13 cellular contexts compared by ENCODE assay signal in genomic region chr7:47520408-47520807, GRCh38.
DNase-seq lines count a peak whose midpoint lies in the region; ATAC-seq, FAIRE-seq and TF ChIP-seq lines count a peak whose summit lies in the region.
"Had no signal": no experiment of that assay in that cellular context is flagged by ENCODE, and none has a peak within 500 bp of the region (broad histone marks: within the 10 kb centered on the region; RNA-seq: fewer than 3 reads in every experiment).

No MANE protein-coding gene starts in this region.

- no peak for TF ChIP-seq EP300 in sigmoid colon (IDR thresholded peaks at IDR 0.05)

- H3K4me1 Mint-ChIP-seq in CD14-positive monocyte: peaks cover 34% of the 10 kb centered on the region
- H3K4me1 Mint-ChIP-seq in astrocyte (ENCODE audit: low read depth, unreplicated experiment): peaks cover 32% of the 10 kb centered on the region
- H3K4me1 Mint-ChIP-seq: immature natural killer cell had no signal

- WGBS in sigmoid colon, 2 donors: 33 to 52% methylated on average over 8 of the region's 8 CpGs

- DNase-seq in CD14-positive monocyte (ENCODE audit: low spot score) (no peak), astrocyte (ENCODE audit: low read depth) (peak; percentile 94), hepatic stellate cell (ENCODE audit: low spot score) (peak; percentile 34), sigmoid colon (peak; percentile 92)
- no peak for DNase-seq in stimulated activated CD8-positive, alpha-beta memory T cell treated with anti-CD3 and anti-CD28 coated beads, Interleukin-4, amount 100 ng/mL, for 48 hours
- DNase-seq in activated naive CD4-positive, alpha-beta T cell treated with anti-CD3 and anti-CD28 coated beads, Interleukin-2, amount 50 U/mL, for 72 hours (ENCODE audit: low spot score in 2 of 2): no peak
- DNase-seq: immature natural killer cell; NCI-H2227 treated with DMSO at 0.1 percent for 48 hours; stimulated activated CD4-positive, alpha-beta T cell treated with anti-CD3 and anti-CD28 coated beads, Interleukin-12 subunit alpha, Interleukin-12 subunit beta, amount 100 ng/mL, for 4 hours; stimulated activated naive CD8-positive, alpha-beta T cell treated with anti-CD3 and anti-CD28 coated beads, Interleukin-15, Interleukin-2, amounts not matched to agents 100 U/mL and 50 U/mL, for 24 hours had no signal

- H3K4me3 ChIP-seq in astrocyte (ENCODE audit: insufficient read depth, low read depth, low read length): no peak overlapping the region
- H3K4me3 ChIP-seq in sigmoid colon: no peak overlapping the region

- H3K27me3 ChIP-seq in astrocyte (ENCODE audit: insufficient read depth, low read length): no peaks in the 10 kb centered on the region
- no peaks in the 10 kb centered on the region for H3K27me3 ChIP-seq in sigmoid colon

- peak overlapping the region; percentile 28 to 85 (median 48) for H3K27ac Mint-ChIP-seq in CD14-positive monocyte
- peak overlapping the region; percentile 92 for H3K27ac Mint-ChIP-seq in astrocyte (ENCODE audit: unreplicated experiment)
- no peak overlapping the region for H3K27ac Mint-ChIP-seq in activated naive CD4-positive, alpha-beta T cell treated with anti-CD3 and anti-CD28 coated beads, Interleukin-2, amount 50 U/mL, for 72 hours
- H3K27ac Mint-ChIP-seq: immature natural killer cell had no signal

- FAIRE-seq in astrocyte (lab: Jason Lieb, UNC): peak; percentile 45
- FAIRE-seq: colon had no signal

- no peak for ATAC-seq in activated naive CD4-positive, alpha-beta T cell treated with anti-CD3 and anti-CD28 coated beads, Interleukin-2, amount 50 U/mL, for 72 hours
- ATAC-seq in GM18907 (IDR thresholded peaks at IDR 0.05; ENCODE audit: unreplicated experiment) (no peak), HG03175 (IDR thresholded peaks at IDR 0.05; ENCODE audit: unreplicated experiment) (no peak)
- ATAC-seq: stimulated activated naive CD8-positive, alpha-beta T cell treated with anti-CD3 and anti-CD28 coated beads, Interleukin-15, Interleukin-2, amounts not matched to agents 100 U/mL and 50 U/mL, for 24 hours had no signal

- H3K36me3 Mint-ChIP-seq in CD14-positive monocyte (peaks cover 67 to 76% of the 10 kb centered on the region in 2 donors), astrocyte (ENCODE audit: low read depth, unreplicated experiment) (peaks cover 25% of the 10 kb centered on the region)
- H3K36me3 Mint-ChIP-seq in activated naive CD4-positive, alpha-beta T cell treated with anti-CD3 and anti-CD28 coated beads, Interleukin-2, amount 50 U/mL, for 72 hours: no peaks in the 10 kb centered on the region
- H3K36me3 Mint-ChIP-seq: immature natural killer cell had no signal

- H3K27me3 Mint-ChIP-seq in CD14-positive monocyte (ENCODE audit: low read depth in 3 of 3) (no peaks in the 10 kb centered on the region), astrocyte (ENCODE audit: low read depth, unreplicated experiment) (no peaks in the 10 kb centered on the region)

- H3K9me3 ChIP-seq in astrocyte (ENCODE audit: insufficient read depth, low read depth, low read length): no peaks in the 10 kb centered on the region
- H3K9me3 ChIP-seq in sigmoid colon: no peaks in the 10 kb centered on the region

- H3K27ac ChIP-seq in astrocyte (ENCODE audit: low read depth, low read length) (peak overlapping the region; percentile 24), sigmoid colon (peak overlapping the region; percentile 57 to 75 (median 70))

- TF ChIP-seq CTCF in CD14-positive monocyte (IDR thresholded peaks at IDR 0.05): no peak
- no peak for TF ChIP-seq CTCF in astrocyte (IDR thresholded peaks at IDR 0.05; ENCODE audit: insufficient read depth, low read depth, low read length)
- TF ChIP-seq CTCF in sigmoid colon (IDR thresholded peaks at IDR 0.05): no peak

- no peak for TF ChIP-seq POLR2A in sigmoid colon (IDR thresholded peaks at IDR 0.05)

- H2AFZ ChIP-seq in astrocyte (ENCODE audit: low read depth, low read length): no peak overlapping the region

- peaks cover 38% of the 10 kb centered on the region for H4K20me1 ChIP-seq in astrocyte (ENCODE audit: insufficient read depth, low read length)

- H3K36me3 ChIP-seq in astrocyte (ENCODE audit: insufficient read depth, low read length): peaks cover 5% of the 10 kb centered on the region
- H3K36me3 ChIP-seq in sigmoid colon: peaks cover 0 to 6% (median 0%) of the 10 kb centered on the region in 4 donors

- no peak overlapping the region for H3K4me3 Mint-ChIP-seq in CD14-positive monocyte
- H3K4me3 Mint-ChIP-seq in astrocyte (ENCODE audit: unreplicated experiment): peak overlapping the region; percentile 61
- H3K4me3 Mint-ChIP-seq: immature natural killer cell had no signal

- H3K4me2 ChIP-seq in astrocyte (ENCODE audit: low read length): peak overlapping the region; percentile 23

- peak overlapping the region; percentile 56 for H3K9ac ChIP-seq in astrocyte (ENCODE audit: low read length)

- intact Hi-C loops in CD14-positive monocyte (cut with micrococcal nuclease): no loop called here
- intact Hi-C loops in sigmoid colon (cut with DNase I): no loop called here

- no peaks in the 10 kb centered on the region for H3K9me3 Mint-ChIP-seq in CD14-positive monocyte
- no peaks in the 10 kb centered on the region for H3K9me3 Mint-ChIP-seq in astrocyte (ENCODE audit: unreplicated experiment)
- H3K9me3 Mint-ChIP-seq in activated naive CD4-positive, alpha-beta T cell treated with anti-CD3 and anti-CD28 coated beads, Interleukin-2, amount 50 U/mL, for 72 hours: no peaks in the 10 kb centered on the region
- H3K9me3 Mint-ChIP-seq: immature natural killer cell had no signal

- peaks cover 61% of the 10 kb centered on the region for H3K79me2 ChIP-seq in astrocyte (ENCODE audit: insufficient read depth, low read length)

- H3K4me1 ChIP-seq in astrocyte (ENCODE audit: insufficient read depth, low read length): peaks cover 30% of the 10 kb centered on the region
- H3K4me1 ChIP-seq in sigmoid colon: peaks cover 0 to 56% (median 43%) of the 10 kb centered on the region in 4 donors

Comparison
In these comparisons a context has a peak if more than half of its experiments do, and no peak if none do; other contexts are left out.
1. DNase-seq: peak in astrocyte (single experiment), hepatic stellate cell (single experiment) and sigmoid colon (single experiment); none in CD14-positive monocyte (single experiment), stimulated activated CD8-positive, alpha-beta memory T cell treated with anti-CD3 and anti-CD28 coated beads, Interleukin-4, amount 100 ng/mL, for 48 hours (single experiment) and activated naive CD4-positive, alpha-beta T cell treated with anti-CD3 and anti-CD28 coated beads, Interleukin-2, amount 50 U/mL, for 72 hours (0 of 2).
2. H3K27ac Mint-ChIP-seq: peak in CD14-positive monocyte (7 of 7) and astrocyte (single experiment); none in activated naive CD4-positive, alpha-beta T cell treated with anti-CD3 and anti-CD28 coated beads, Interleukin-2, amount 50 U/mL, for 72 hours (0 of 2).